In genomic region chr1:189596197-189596596, GRCh38 we compare ENCODE assay signal across 3 cellular contexts.
TF ChIP-seq lines count a peak whose summit lies in the region.

No MANE protein-coding gene starts in this region.

TF ChIP-seq in A549, 52 proteins besides CTCF, POLR2A, EP300 and RAD21:
- TF ChIP-seq MAFK (IDR thresholded peaks at IDR 0.05; ENCODE audit: partially characterized antibody) (peak; percentile 86), RCOR1 (IDR thresholded peaks at IDR 0.05; ENCODE audit: low read depth, low read length) (no peak)

TF ChIP-seq in IMR-90, 13 proteins besides CTCF, POLR2A, EP300 and RAD21:
- no peak for TF ChIP-seq SMC3 (IDR thresholded peaks at IDR 0.05; ENCODE audit: low read depth, low read length)
- peak; percentile 93 for TF ChIP-seq MAFK (IDR thresholded peaks at IDR 0.05; ENCODE audit: low read depth, low read length)

TF ChIP-seq in K562, 482 proteins besides CTCF, POLR2A, EP300 and RAD21:
- no peak for TF ChIP-seq ZNF584 (CRISPR knock-in tag; IDR thresholded peaks at IDR 0.05; ENCODE audit: low read depth)
- TF ChIP-seq ELF1 (tag; IDR thresholded peaks at IDR 0.05): no peak
- peak; percentile 41; the same call in 1 of the 2 replicates for TF ChIP-seq MAFF (IDR thresholded peaks at IDR 0.05; ENCODE audit: low read length)
- no peak for TF ChIP-seq TARDBP (IDR thresholded peaks at IDR 0.05)
- TF ChIP-seq RBM17 (IDR thresholded peaks at IDR 0.05; ENCODE audit: borderline replicate concordance, low read depth, low read length): no peak
- no peak for TF ChIP-seq NFIC (IDR thresholded peaks at IDR 0.05)
- no peak for TF ChIP-seq ZZZ3 (IDR thresholded peaks at IDR 0.05)
- no peak for TF ChIP-seq IFI16 (CRISPR knock-in tag; IDR thresholded peaks at IDR 0.05)
- no peak for TF ChIP-seq ZNF146 (CRISPR knock-in tag; IDR thresholded peaks at IDR 0.05; ENCODE audit: unreplicated experiment)
- no peak for TF ChIP-seq PYGO2 (tag; IDR thresholded peaks at IDR 0.05)
- TF ChIP-seq MAFG (tag; conservative IDR thresholded peaks at IDR 0.05): peak; percentile 72
- TF ChIP-seq ZNF316 (IDR thresholded peaks at IDR 0.05): peak; percentile 93
- no peak for TF ChIP-seq SMARCA4 (IDR thresholded peaks at IDR 0.05)
- TF ChIP-seq TCF7L2 (IDR thresholded peaks at IDR 0.05; ENCODE audit: low read depth, low read length): no peak
- TF ChIP-seq C11orf30 (IDR thresholded peaks at IDR 0.05; ENCODE audit: low read depth): peak; percentile 69
- no peak for TF ChIP-seq CAMTA2 (CRISPR knock-in tag; conservative IDR thresholded peaks at IDR 0.05)
- no peak for TF ChIP-seq RHOXF2B (CRISPR knock-in tag; conservative IDR thresholded peaks at IDR 0.05)
- TF ChIP-seq POLR2B (IDR thresholded peaks at IDR 0.05; ENCODE audit: low read depth, partially characterized antibody): no peak
- no peak for TF ChIP-seq SRSF9 (IDR thresholded peaks at IDR 0.05; ENCODE audit: borderline replicate concordance, low read depth, low read length)
- no peak for TF ChIP-seq RREB1 (CRISPR knock-in tag; IDR thresholded peaks at IDR 0.05)
- TF ChIP-seq MAFK (IDR thresholded peaks at IDR 0.05; ENCODE audit: low read length): peak; percentile 40; the same call in 1 of the 2 replicates
